Comparison of ENCODE assay signal across 20 cellular contexts in the genomic region with DNA sequence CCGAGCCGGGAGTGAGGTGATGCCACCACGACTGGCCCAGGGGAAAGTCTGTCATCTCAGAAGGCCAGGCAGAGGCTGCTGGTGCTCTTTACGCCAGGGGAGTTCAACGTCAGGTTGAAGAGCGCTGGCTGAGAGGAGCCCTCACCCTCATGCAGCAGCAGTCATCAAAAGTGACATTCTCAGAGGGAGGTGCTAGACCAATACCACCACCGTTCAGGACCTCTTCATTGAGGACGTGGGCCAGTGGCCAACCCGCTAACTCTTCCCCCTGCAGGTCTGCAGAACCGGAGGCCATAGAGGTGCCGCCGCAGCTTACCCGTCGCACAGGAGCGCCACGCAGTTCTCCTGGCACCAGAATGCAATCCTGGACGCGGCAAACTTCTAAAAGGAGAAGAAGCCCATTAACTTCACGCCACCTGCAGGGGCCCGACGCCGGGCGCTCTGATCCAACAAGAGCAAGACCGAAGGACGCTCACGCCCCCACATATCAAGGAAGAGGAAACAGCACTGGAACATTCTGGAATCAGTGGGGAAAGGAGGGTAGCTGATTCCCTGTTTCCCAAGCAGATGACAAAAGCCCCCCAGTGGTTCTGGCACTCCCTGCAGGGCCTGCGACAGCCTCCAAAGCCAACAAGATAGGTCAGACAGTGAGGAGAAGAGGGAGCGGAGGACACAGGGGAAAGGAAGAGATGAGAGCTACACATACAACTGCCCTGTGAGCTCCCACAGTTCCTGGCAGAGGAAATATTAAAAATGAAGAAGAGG.
"Had no signal": no experiment of that assay in that cellular context is flagged by ENCODE, and none has a peak within 500 bp of the region (broad histone marks: within the 10 kb centered on the region; RNA-seq: fewer than 3 reads in every experiment).

No MANE protein-coding gene starts in this region.

- H3K27me3 Mint-ChIP-seq: naive thymus-derived CD8-positive, alpha-beta T cell; stimulated activated naive CD8-positive, alpha-beta T cell treated with anti-CD3 and anti-CD28 coated beads, Interleukin-15, Interleukin-2, amounts not matched to agents 100 ng/mL and 50 ng/mL, for 24 hours had no signal

- H3K4me1 ChIP-seq: heart left ventricle, neural progenitor cell, parathyroid adenoma, psoas muscle, right lobe of liver, tibial nerve had no signal

- H3K4me3 ChIP-seq: coronary artery, heart left ventricle, mucosa of descending colon, neural progenitor cell, psoas muscle, right lobe of liver, tibial nerve had no signal

- H3K27me3 ChIP-seq: heart left ventricle, neural progenitor cell, right lobe of liver, tibial nerve had no signal

- H3K27ac ChIP-seq: coronary artery, heart left ventricle, neural progenitor cell, parathyroid adenoma, psoas muscle, right lobe of liver, tibial nerve had no signal

- H3K4me2 ChIP-seq: neural progenitor cell had no signal

- H3K9me3 ChIP-seq: heart left ventricle, mucosa of descending colon, psoas muscle, right lobe of liver, tibial nerve had no signal

- H3K4me3 Mint-ChIP-seq: naive thymus-derived CD8-positive, alpha-beta T cell; neural progenitor cell; stimulated activated effector memory CD8-positive, alpha-beta T cell treated with anti-CD3 and anti-CD28 coated beads, Interleukin-12 subunit alpha, Interleukin-12 subunit beta, amount 100 ng/mL, for 72 hours; stimulated activated naive CD8-positive, alpha-beta T cell treated with anti-CD3 and anti-CD28 coated beads, Interleukin-15, Interleukin-2, amounts not matched to agents 100 ng/mL and 50 ng/mL, for 24 hours had no signal

- ATAC-seq: heart left ventricle; left lobe of liver; mucosa of descending colon; naive thymus-derived CD8-positive, alpha-beta T cell; psoas muscle; right lobe of liver; stimulated activated effector memory CD8-positive, alpha-beta T cell treated with anti-CD3 and anti-CD28 coated beads, Interleukin-12 subunit alpha, Interleukin-12 subunit beta, amount 100 ng/mL, for 72 hours had no signal

- H3K9me3 Mint-ChIP-seq: naive thymus-derived CD8-positive, alpha-beta T cell; neural progenitor cell; stimulated activated effector memory CD8-positive, alpha-beta T cell treated with anti-CD3 and anti-CD28 coated beads, Interleukin-12 subunit alpha, Interleukin-12 subunit beta, amount 100 ng/mL, for 72 hours; stimulated activated naive CD8-positive, alpha-beta T cell treated with anti-CD3 and anti-CD28 coated beads, Interleukin-15, Interleukin-2, amounts not matched to agents 100 ng/mL and 50 ng/mL, for 24 hours had no signal

- FAIRE-seq: frontal cortex, islet of Langerhans had no signal

- H3K79me2 ChIP-seq: parathyroid adenoma had no signal

- H2AFZ ChIP-seq: neural progenitor cell, parathyroid adenoma had no signal

- DNase-seq: effector CD4-positive, alpha-beta T cell; heart left ventricle; hippocampal formation; mucosa of descending colon; occipital lobe; retina; right lobe of liver; stimulated activated CD4-positive, alpha-beta T cell treated with anti-CD3 and anti-CD28 coated beads, Interleukin-4, amount 100 ng/mL, for 1 hour; stimulated activated CD8-positive, alpha-beta memory T cell treated with anti-CD3 and anti-CD28 coated beads, Interleukin-4, amount 100 ng/mL, for 48 hours had no signal

- H3K36me3 ChIP-seq: neural progenitor cell had no signal

- H3K27ac Mint-ChIP-seq: neural progenitor cell; stimulated activated effector memory CD8-positive, alpha-beta T cell treated with anti-CD3 and anti-CD28 coated beads, Interleukin-12 subunit alpha, Interleukin-12 subunit beta, amount 100 ng/mL, for 72 hours; stimulated activated naive CD8-positive, alpha-beta T cell treated with anti-CD3 and anti-CD28 coated beads, Interleukin-15, Interleukin-2, amounts not matched to agents 100 ng/mL and 50 ng/mL, for 24 hours had no signal

- H3K9ac ChIP-seq: neural progenitor cell, parathyroid adenoma had no signal
